In genomic region chr11:22076215-22076930, GRCh38 we compare ENCODE assay signal across 18 cellular contexts.
DNase-seq lines count a peak whose midpoint lies in the region; ATAC-seq, FAIRE-seq and TF ChIP-seq lines count a peak whose summit lies in the region.
"Had no signal": no experiment of that assay in that cellular context is flagged by ENCODE, and none has a peak within 500 bp of the region (broad histone marks: within the 10 kb centered on the region; RNA-seq: fewer than 3 reads in every experiment).

No MANE protein-coding gene starts in this region.

- H3K36me3 Mint-ChIP-seq in nephron (ENCODE audit: low read depth), result no peaks in the 10 kb centered on the region
- no peaks in the 10 kb centered on the region for H3K36me3 Mint-ChIP-seq in type B pancreatic cell
- H3K36me3 Mint-ChIP-seq in activated T-helper 1 cell treated with anti-CD3 and anti-CD28 coated beads, Interleukin-12 subunit alpha, Interleukin-12 subunit beta, Interleukin-2, Interleukin-4 antibody, amounts not matched to agents 30 ng/mL and 10 ng/mL and 1 ng/mL, durations not matched to agents 14 hours and 24 hours and 36 hours (ENCODE audit: low read depth), result no peaks in the 10 kb centered on the region
- H3K36me3 Mint-ChIP-seq: CD4-positive, alpha-beta memory T cell had no signal

- in situ Hi-C loops in Caki2 (cut with HindIII; ENCODE audit: low pct_unique_long_range_greater_than_20kb, low sequenced_read_pairs), result no loop called here

- H3K4me1 Mint-ChIP-seq in nephron (peaks cover 41% of the 10 kb centered on the region), type B pancreatic cell (ENCODE audit: unreplicated experiment) (no peaks in the 10 kb centered on the region)
- H3K4me1 Mint-ChIP-seq in activated T-helper 1 cell treated with anti-CD3 and anti-CD28 coated beads, Interleukin-12 subunit alpha, Interleukin-12 subunit beta, Interleukin-2, Interleukin-4 antibody, amounts not matched to agents 30 ng/mL and 10 ng/mL and 1 ng/mL, durations not matched to agents 14 hours and 24 hours and 36 hours (ENCODE audit: low read depth), result no peaks in the 10 kb centered on the region
- H3K4me1 Mint-ChIP-seq: B cell; CD4-positive, alpha-beta memory T cell had no signal

- H3K27ac Mint-ChIP-seq in nephron, result peak overlapping the region; percentile 94 to 96 (median 96)
- H3K27ac Mint-ChIP-seq in type B pancreatic cell, result no peak overlapping the region
- H3K27ac Mint-ChIP-seq in activated T-helper 1 cell treated with anti-CD3 and anti-CD28 coated beads, Interleukin-12 subunit alpha, Interleukin-12 subunit beta, Interleukin-2, Interleukin-4 antibody, amounts not matched to agents 30 ng/mL and 10 ng/mL and 1 ng/mL, durations not matched to agents 14 hours and 24 hours and 36 hours, result no peak overlapping the region
- H3K27ac Mint-ChIP-seq: B cell; CD4-positive, alpha-beta memory T cell had no signal

- H3K4me3 ChIP-seq in kidney (ENCODE audit: low read length in 2 of 2), result peak overlapping the region; percentile 12 to 34
- H3K4me3 ChIP-seq: HAP-1, K562 had no signal

- H3K9ac ChIP-seq in kidney (ENCODE audit: low read length in 2 of 2), result no peak overlapping the region

- H3K9me3 Mint-ChIP-seq in nephron (peaks cover 2% of the 10 kb centered on the region), type B pancreatic cell (peaks cover 1% of the 10 kb centered on the region)
- peaks cover 7% of the 10 kb centered on the region for H3K9me3 Mint-ChIP-seq in activated T-helper 1 cell treated with anti-CD3 and anti-CD28 coated beads, Interleukin-12 subunit alpha, Interleukin-12 subunit beta, Interleukin-2, Interleukin-4 antibody, amounts not matched to agents 30 ng/mL and 10 ng/mL and 1 ng/mL, durations not matched to agents 14 hours and 24 hours and 36 hours

- no peaks in the 10 kb centered on the region for H3K9me3 ChIP-seq in kidney (ENCODE audit: control insufficient read depth in 1 of 2, low read length in 2 of 2)
- H3K9me3 ChIP-seq: HAP-1 had no signal

- peaks cover 3 to 24% of the 10 kb centered on the region in 2 donors for H3K4me1 ChIP-seq in kidney (ENCODE audit: control insufficient read depth in 1 of 2, insufficient read depth in 1 of 2, low read depth in 1 of 2, low read length in 2 of 2)
- H3K4me1 ChIP-seq: HAP-1 had no signal

- H3K4me3 Mint-ChIP-seq in nephron (peak overlapping the region in 2 of 3 experiments; percentile 14 to 51), type B pancreatic cell (peak overlapping the region; percentile 20)
- no peak overlapping the region for H3K4me3 Mint-ChIP-seq in activated T-helper 1 cell treated with anti-CD3 and anti-CD28 coated beads, Interleukin-12 subunit alpha, Interleukin-12 subunit beta, Interleukin-2, Interleukin-4 antibody, amounts not matched to agents 30 ng/mL and 10 ng/mL and 1 ng/mL, durations not matched to agents 14 hours and 24 hours and 36 hours
- H3K4me3 Mint-ChIP-seq: B cell; CD4-positive, alpha-beta memory T cell had no signal

- no peak for ATAC-seq in GM21619 (IDR thresholded peaks at IDR 0.05; ENCODE audit: unreplicated experiment)
- ATAC-seq: K562 had no signal

- TF ChIP-seq CTCF in kidney (IDR thresholded peaks at IDR 0.05; ENCODE audit: borderline replicate concordance, extremely low read depth, insufficient read depth) (no peak), nephron (IDR thresholded peaks at IDR 0.05; ENCODE audit: unreplicated experiment in 3 of 3) (no peak), type B pancreatic cell (conservative IDR thresholded peaks at IDR 0.05) (no peak)

- DNase-seq in Caki2 (ENCODE audit: low read depth) (peak; percentile 41), kidney (no peak), type B pancreatic cell (ENCODE audit: extremely low spot score, unreplicated experiment) (no peak), DMS153 treated with DMSO at 0.1 percent for 48 hours (lab: John Stamatoyannopoulos, UW; ENCODE audit: unreplicated experiment) (no peak)
- no peak for DNase-seq in activated T-helper 1 cell treated with anti-CD3 and anti-CD28 coated beads, Interleukin-12 subunit alpha, Interleukin-12 subunit beta, Interleukin-2, Interleukin-4 antibody, amounts not matched to agents 30 ng/mL and 10 ng/mL and 1 ng/mL, durations not matched to agents 14 hours and 24 hours and 36 hours (ENCODE audit: low spot score)
- DNase-seq: C1 segment of cervical spinal cord; CD4-positive, alpha-beta memory T cell; COR-L47; DMS53; GF-D8 had no signal

- peak overlapping the region in 1 of 2 donors; percentile 2 for H3K27ac ChIP-seq in kidney (ENCODE audit: low read depth in 2 of 2, low read length in 2 of 2)

- no peaks in the 10 kb centered on the region for H3K36me3 ChIP-seq in kidney (ENCODE audit: control insufficient read depth in 1 of 2, insufficient read depth in 2 of 2, low read length in 2 of 2)
- H3K36me3 ChIP-seq: HAP-1 had no signal

- H3K27me3 Mint-ChIP-seq in nephron (ENCODE audit: low read depth) (no peaks in the 10 kb centered on the region), type B pancreatic cell (peaks cover 3% of the 10 kb centered on the region)
- H3K27me3 Mint-ChIP-seq in activated T-helper 1 cell treated with anti-CD3 and anti-CD28 coated beads, Interleukin-12 subunit alpha, Interleukin-12 subunit beta, Interleukin-2, Interleukin-4 antibody, amounts not matched to agents 30 ng/mL and 10 ng/mL and 1 ng/mL, durations not matched to agents 14 hours and 24 hours and 36 hours (ENCODE audit: insufficient read depth), result no peaks in the 10 kb centered on the region
- H3K27me3 Mint-ChIP-seq: B cell; CD4-positive, alpha-beta memory T cell had no signal

- peak; percentile 99 for FAIRE-seq in kidney (lab: Jason Lieb, UNC)
- FAIRE-seq: GM19239, H1, HTR-8/SVneo, K562 had no signal

- intact Hi-C loops in kidney (cut with DNase I), result no loop called here
- intact Hi-C loops in activated T-helper 1 cell treated with anti-CD3 and anti-CD28 coated beads, Interleukin-12 subunit alpha, Interleukin-12 subunit beta, Interleukin-2, Interleukin-4 antibody, amounts not matched to agents 30 ng/mL and 10 ng/mL and 1 ng/mL, durations not matched to agents 14 hours and 24 hours and 36 hours (cut with micrococcal nuclease), result no loop called here

Comparison
In these comparisons a context has a peak if more than half of its experiments do, and no peak if none do; other contexts are left out.
1. H3K27ac Mint-ChIP-seq: peak in nephron (3 of 3); none in type B pancreatic cell (single experiment) and activated T-helper 1 cell treated with anti-CD3 and anti-CD28 coated beads, Interleukin-12 subunit alpha, Interleukin-12 subunit beta, Interleukin-2, Interleukin-4 antibody, amounts not matched to agents 30 ng/mL and 10 ng/mL and 1 ng/mL, durations not matched to agents 14 hours and 24 hours and 36 hours (single experiment).